1 cellular context compared by ENCODE assay signal in the genomic region with DNA sequence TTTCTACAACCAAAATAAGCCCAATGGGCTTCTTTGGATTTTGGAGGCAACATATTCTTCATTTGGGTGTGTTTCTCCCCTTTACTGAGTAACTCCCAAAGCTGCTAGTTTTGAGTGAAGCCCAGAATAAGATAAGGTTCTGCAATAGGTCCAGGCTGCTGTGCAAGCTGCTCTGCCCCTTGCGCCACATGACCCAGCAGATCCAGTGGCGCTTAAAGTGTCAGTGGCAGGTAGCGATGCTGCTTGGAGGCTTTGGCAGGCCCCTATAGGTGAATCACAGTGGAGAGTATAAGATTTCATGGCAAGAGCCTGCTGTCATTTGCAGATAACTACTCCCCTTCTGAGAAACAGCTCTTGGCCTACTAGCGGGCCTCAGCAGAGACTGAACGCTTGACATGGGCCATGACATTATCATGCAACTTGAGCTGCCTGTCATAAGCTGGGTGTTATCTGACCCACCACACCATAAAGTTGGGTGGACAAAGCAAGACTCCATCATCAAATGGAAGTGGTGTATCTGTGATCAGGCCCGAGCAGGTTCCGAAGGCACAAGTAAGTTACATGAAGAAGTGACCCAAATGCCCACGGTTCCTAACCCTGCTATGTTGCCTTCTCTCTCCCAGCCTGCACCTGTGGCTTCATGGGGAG.
TF ChIP-seq lines count a peak whose summit lies in the region.

No MANE protein-coding gene starts in this region.

TF ChIP-seq in K562, 482 proteins besides CTCF, POLR2A, EP300 and RAD21 (continued from another document):
- TF ChIP-seq CCAR2 (IDR thresholded peaks at IDR 0.05; ENCODE audit: low read depth, low read length): no peak
- TF ChIP-seq MTA3 (IDR thresholded peaks at IDR 0.05; ENCODE audit: borderline replicate concordance): no peak; the same call in 1 of the 2 replicates
- TF ChIP-seq, protein P1, sequence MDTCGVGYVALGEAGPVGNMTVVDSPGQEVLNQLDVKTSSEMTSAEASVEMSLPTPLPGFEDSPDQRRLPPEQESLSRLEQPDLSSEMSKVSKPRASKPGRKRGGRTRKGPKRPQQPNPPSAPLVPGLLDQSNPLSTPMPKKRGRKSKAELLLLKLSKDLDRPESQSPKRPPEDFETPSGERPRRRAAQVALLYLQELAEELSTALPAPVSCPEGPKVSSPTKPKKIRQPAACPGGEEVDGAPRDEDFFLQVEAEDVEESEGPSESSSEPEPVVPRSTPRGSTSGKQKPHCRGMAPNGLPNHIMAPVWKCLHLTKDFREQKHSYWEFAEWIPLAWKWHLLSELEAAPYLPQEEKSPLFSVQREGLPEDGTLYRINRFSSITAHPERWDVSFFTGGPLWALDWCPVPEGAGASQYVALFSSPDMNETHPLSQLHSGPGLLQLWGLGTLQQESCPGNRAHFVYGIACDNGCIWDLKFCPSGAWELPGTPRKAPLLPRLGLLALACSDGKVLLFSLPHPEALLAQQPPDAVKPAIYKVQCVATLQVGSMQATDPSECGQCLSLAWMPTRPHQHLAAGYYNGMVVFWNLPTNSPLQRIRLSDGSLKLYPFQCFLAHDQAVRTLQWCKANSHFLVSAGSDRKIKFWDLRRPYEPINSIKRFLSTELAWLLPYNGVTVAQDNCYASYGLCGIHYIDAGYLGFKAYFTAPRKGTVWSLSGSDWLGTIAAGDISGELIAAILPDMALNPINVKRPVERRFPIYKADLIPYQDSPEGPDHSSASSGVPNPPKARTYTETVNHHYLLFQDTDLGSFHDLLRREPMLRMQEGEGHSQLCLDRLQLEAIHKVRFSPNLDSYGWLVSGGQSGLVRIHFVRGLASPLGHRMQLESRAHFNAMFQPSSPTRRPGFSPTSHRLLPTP (IDR thresholded peaks at IDR 0.05; ENCODE audit: borderline replicate concordance, extremely low read depth, insufficient read length): no peak
- TF ChIP-seq HMG20A (CRISPR knock-in tag; conservative IDR thresholded peaks at IDR 0.05): no peak
- TF ChIP-seq ZNF436 (CRISPR knock-in tag; IDR thresholded peaks at IDR 0.05): no peak
- TF ChIP-seq ZNF124 (CRISPR knock-in tag; IDR thresholded peaks at IDR 0.05): no peak
- TF ChIP-seq, protein P2, sequence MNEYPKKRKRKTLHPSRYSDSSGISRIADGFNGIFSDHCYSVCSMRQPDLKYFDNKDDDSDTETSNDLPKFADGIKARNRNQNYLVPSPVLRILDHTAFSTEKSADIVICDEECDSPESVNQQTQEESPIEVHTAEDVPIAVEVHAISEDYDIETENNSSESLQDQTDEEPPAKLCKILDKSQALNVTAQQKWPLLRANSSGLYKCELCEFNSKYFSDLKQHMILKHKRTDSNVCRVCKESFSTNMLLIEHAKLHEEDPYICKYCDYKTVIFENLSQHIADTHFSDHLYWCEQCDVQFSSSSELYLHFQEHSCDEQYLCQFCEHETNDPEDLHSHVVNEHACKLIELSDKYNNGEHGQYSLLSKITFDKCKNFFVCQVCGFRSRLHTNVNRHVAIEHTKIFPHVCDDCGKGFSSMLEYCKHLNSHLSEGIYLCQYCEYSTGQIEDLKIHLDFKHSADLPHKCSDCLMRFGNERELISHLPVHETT (CRISPR knock-in tag; conservative IDR thresholded peaks at IDR 0.05 in 1 of 2, IDR thresholded peaks at IDR 0.05 in 1 of 2): no peak; a peak in 1 of 4 replicates
- no peak for TF ChIP-seq ZNF696 (CRISPR knock-in tag; conservative IDR thresholded peaks at IDR 0.05)
- TF ChIP-seq KDM4B (IDR thresholded peaks at IDR 0.05; ENCODE audit: borderline replicate concordance in 2 of 2, low read depth in 1 of 2): no peak
